24 cellular contexts compared by ENCODE assay signal in the genomic region with DNA sequence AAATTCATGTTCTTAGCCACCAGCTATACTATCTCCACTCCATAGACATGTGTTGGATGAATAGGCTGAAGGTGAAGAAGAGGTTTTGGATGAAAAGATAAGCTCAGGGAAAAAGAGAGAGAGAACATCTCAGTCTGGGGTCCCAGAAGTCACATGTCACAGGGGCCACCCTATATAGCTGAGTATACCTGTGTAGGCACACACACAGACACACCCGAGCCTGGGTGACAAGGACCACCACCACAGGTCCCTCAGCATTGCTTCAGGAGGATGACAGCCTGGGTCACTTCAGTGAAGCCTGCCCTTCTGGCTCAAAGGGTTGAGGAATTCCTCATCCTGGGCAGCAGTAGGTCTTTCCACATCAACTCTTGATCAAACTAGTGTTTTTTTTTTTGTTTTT.
"Had no signal": no experiment of that assay in that cellular context is flagged by ENCODE, and none has a peak within 500 bp of the region (broad histone marks: within the 10 kb centered on the region; RNA-seq: fewer than 3 reads in every experiment).

No MANE protein-coding gene starts in this region.

- H3K9me3 ChIP-seq: gastrocnemius medialis, left lung, ovary, right lobe of liver, thyroid gland had no signal

- H3K27me3 Mint-ChIP-seq: effector memory CD8-positive, alpha-beta T cell; naive thymus-derived CD8-positive, alpha-beta T cell; stimulated activated naive CD8-positive, alpha-beta T cell treated with anti-CD3 and anti-CD28 coated beads, Interleukin-15, amount 100 ng/mL, for 72 hours; type B pancreatic cell had no signal

- H3K9me3 Mint-ChIP-seq: effector memory CD8-positive, alpha-beta T cell; naive thymus-derived CD8-positive, alpha-beta T cell; nephron progenitor cell; stimulated activated naive CD8-positive, alpha-beta T cell treated with anti-CD3 and anti-CD28 coated beads, Interleukin-15, amount 100 ng/mL, for 72 hours; type B pancreatic cell had no signal

- H3K4me1 Mint-ChIP-seq: nephron progenitor cell; stimulated activated naive CD8-positive, alpha-beta T cell treated with anti-CD3 and anti-CD28 coated beads, Interleukin-15, amount 100 ng/mL, for 72 hours had no signal

- ATAC-seq: effector memory CD8-positive, alpha-beta T cell; gastrocnemius medialis; left lung; naive thymus-derived CD8-positive, alpha-beta T cell; stimulated activated naive CD8-positive, alpha-beta T cell treated with anti-CD3 and anti-CD28 coated beads, Interleukin-15, amount 100 ng/mL, for 72 hours had no signal

- H3K79me2 ChIP-seq: hepatocyte had no signal

- H3K27ac Mint-ChIP-seq: effector memory CD8-positive, alpha-beta T cell; stimulated activated naive CD8-positive, alpha-beta T cell treated with anti-CD3 and anti-CD28 coated beads, Interleukin-15, amount 100 ng/mL, for 72 hours; type B pancreatic cell had no signal

- H2AFZ ChIP-seq: hepatocyte had no signal

- DNase-seq: dermis blood vessel endothelial cell; effector memory CD8-positive, alpha-beta T cell; foreskin fibroblast; gastrocnemius medialis; kidney; left lung; mesendoderm; naive thymus-derived CD8-positive, alpha-beta T cell; nephron progenitor cell; occipital lobe; retina; stimulated activated CD4-positive, alpha-beta T cell treated with anti-CD3 and anti-CD28 coated beads, Interleukin-12 subunit alpha, Interleukin-12 subunit beta, amount 100 ng/mL, for 4 hours; stimulated activated CD4-positive, alpha-beta T cell treated with anti-CD3 and anti-CD28 coated beads, Interleukin-1b, Interleukin-23, amount 100 ng/mL, for 48 hours; stimulated activated CD4-positive, alpha-beta T cell treated with anti-CD3 and anti-CD28 coated beads, Interleukin-4, amount 100 ng/mL, for 1 hour; stimulated activated CD8-positive, alpha-beta memory T cell treated with anti-CD3 and anti-CD28 coated beads, Interleukin-4, amount 100 ng/mL, for 48 hours; stimulated activated naive CD4-positive, alpha-beta T cell; stimulated activated naive CD8-positive, alpha-beta T cell treated with anti-CD3 and anti-CD28 coated beads, Interleukin-15, amount 100 ng/mL, for 72 hours had no signal

- H3K27ac ChIP-seq: coronary artery, gastrocnemius medialis, hepatocyte, left lung, ovary, right lobe of liver had no signal

- H3K27me3 ChIP-seq: gastrocnemius medialis, hepatocyte, left lung, ovary, right lobe of liver, thyroid gland had no signal

- H3K4me2 ChIP-seq: hepatocyte, smooth muscle cell had no signal

- H3K4me1 ChIP-seq: gastrocnemius medialis, left lung, right lobe of liver had no signal

- H3K4me3 Mint-ChIP-seq: effector memory CD8-positive, alpha-beta T cell; naive thymus-derived CD8-positive, alpha-beta T cell; nephron progenitor cell; stimulated activated naive CD8-positive, alpha-beta T cell treated with anti-CD3 and anti-CD28 coated beads, Interleukin-15, amount 100 ng/mL, for 72 hours; type B pancreatic cell had no signal

- H3K36me3 ChIP-seq: ovary had no signal

- H3K4me3 ChIP-seq: coronary artery, gastrocnemius medialis, hepatocyte, left lung, ovary, right lobe of liver, smooth muscle cell, thyroid gland had no signal
